ENCODE assay signal across 8 cellular contexts in the genomic region with DNA sequence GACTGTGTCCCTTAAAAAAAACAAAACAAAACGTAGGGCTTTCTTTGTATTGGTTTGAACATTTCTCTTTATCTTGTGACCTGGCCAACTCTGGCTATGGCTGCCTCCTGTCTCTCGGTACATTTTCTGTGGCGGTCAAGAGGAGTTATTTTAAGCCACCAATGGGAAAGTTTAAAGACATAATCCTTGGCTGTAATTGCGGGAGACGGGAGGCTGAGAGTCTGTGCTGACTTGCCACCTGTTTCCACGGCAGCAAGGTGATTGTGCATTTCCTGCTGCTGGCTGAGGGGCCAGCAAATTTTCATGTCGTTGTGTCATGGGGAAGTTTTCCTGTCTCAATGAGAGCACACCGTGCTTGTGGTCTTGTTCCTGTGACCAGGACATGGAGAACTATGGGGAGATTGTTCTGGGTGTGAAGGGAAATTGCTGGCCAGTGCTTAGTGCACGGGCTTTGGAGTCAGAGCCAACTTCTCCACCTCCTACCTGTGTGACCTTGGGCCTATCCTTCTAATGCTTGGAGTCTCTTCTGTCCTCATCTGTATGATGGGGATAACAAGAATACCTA. TPM values are rescaled to one million over a fixed set of nuclear protein-coding genes. Genes with fewer than 3 reads are reported as not detected.
DNase-seq lines count a peak whose midpoint lies in the region; ATAC-seq, FAIRE-seq and TF ChIP-seq lines count a peak whose summit lies in the region.

No MANE protein-coding gene starts in this region.

- CTCF ChIA-PET in HepG2 (lab: Yijun Ruan, JAX; ENCODE audit: low intra/inter-chr PET ratio, low total read pairs) = no interaction called here

- peak overlapping the region; percentile 71 for H3K4me2 ChIP-seq in HepG2 (ENCODE audit: low read depth, low read length)

- H3K4me3 Mint-ChIP-seq in activated naive CD4-positive, alpha-beta T cell treated with anti-CD3 and anti-CD28 coated beads, Interleukin-2, amount 50 U/mL, for 24 hours = peak overlapping the region; percentile 58

- H3K27ac Mint-ChIP-seq in activated naive CD4-positive, alpha-beta T cell treated with anti-CD3 and anti-CD28 coated beads, Interleukin-2, amount 50 U/mL, for 24 hours = peak overlapping the region; percentile 79

- no peak overlapping the region for H3K4me3 ChIP-seq in GM12865 (ENCODE audit: low read depth, low read length)
- H3K4me3 ChIP-seq in HepG2 (replicated peaks in 1 of 3; ENCODE audit: insufficient read depth in 1 of 3, low read depth in 2 of 3, low read length in 3 of 3) = peak overlapping the region in 2 of 3 experiments; percentile 20 to 29; a peak in 2 of 6 replicates

- TF ChIP-seq POLR2A in HepG2 (IDR thresholded peaks at IDR 0.05; ENCODE audit: insufficient read depth in 1 of 2, low read depth in 2 of 2, low read length in 2 of 2) = 0 out of 4 replicates have a peak, but pooled peaks of 1 of the 2 experiments have one; percentile 27

- no peak for TF ChIP-seq RAD21 in HepG2 (CRISPR knock-in tag; IDR thresholded peaks at IDR 0.05)

- no peaks in the 10 kb centered on the region for H3K36me3 ChIP-seq in HepG2 (replicated peaks in 1 of 2; ENCODE audit: control insufficient read depth in 1 of 2, insufficient read depth in 2 of 2, low read length in 2 of 2)

- H3K9me3 Mint-ChIP-seq in activated naive CD4-positive, alpha-beta T cell treated with anti-CD3 and anti-CD28 coated beads, Interleukin-2, amount 50 U/mL, for 24 hours = no peaks in the 10 kb centered on the region

- no TSS peak for BruUV-seq in HepG2 (replicated peaks; lab: Mats Ljungman, UMichigan)

- FAIRE-seq in HepG2 (lab: Jason Lieb, UNC) = no peak

- no peaks in the 10 kb centered on the region for H3K79me2 ChIP-seq in HepG2 (ENCODE audit: insufficient read depth, low read length)

- H3K27me3 ChIP-seq in HepG2 (ENCODE audit: control insufficient read depth in 1 of 2, insufficient read depth in 2 of 2, low read length in 2 of 2) = no peaks in the 10 kb centered on the region

- H3K27me3 Mint-ChIP-seq in activated naive CD4-positive, alpha-beta T cell treated with anti-CD3 and anti-CD28 coated beads, Interleukin-2, amount 50 U/mL, for 24 hours = no peaks in the 10 kb centered on the region

- H4K20me1 ChIP-seq in HepG2 (ENCODE audit: insufficient read depth, low read length) = no peaks in the 10 kb centered on the region

- ATAC-seq in HepG2 (peak; percentile 30), GM18873 (IDR thresholded peaks at IDR 0.05; ENCODE audit: low FRiP score, unreplicated experiment) (no peak), HG03139 (IDR thresholded peaks at IDR 0.05; ENCODE audit: unreplicated experiment) (no peak), HG03175 (IDR thresholded peaks at IDR 0.05; ENCODE audit: unreplicated experiment) (no peak)

- TF ChIP-seq EP300 in HepG2 (IDR thresholded peaks at IDR 0.05; ENCODE audit: low read depth in 2 of 2, low read length in 2 of 2) (no peak), HepG2 (CRISPR knock-in tag; IDR thresholded peaks at IDR 0.05; ENCODE audit: borderline replicate concordance) (no peak)

- H2AFZ ChIP-seq in HepG2 (ENCODE audit: low read length) = peak overlapping the region; percentile 18

- intact Hi-C loops in HepG2 (cut with micrococcal nuclease; ENCODE audit: unreplicated experiment) = no loop called here

- POLR2A ChIA-PET in HepG2 (lab: Yijun Ruan, JAX) = no interaction called here

- H3K4me1 ChIP-seq in HepG2 (ENCODE audit: insufficient read depth, low read length) = peaks cover 36% of the 10 kb centered on the region

- peak overlapping the region; percentile 31 for H3K9ac ChIP-seq in HepG2 (ENCODE audit: insufficient read depth, low read depth, low read length)

- H3K4me1 Mint-ChIP-seq in activated naive CD4-positive, alpha-beta T cell treated with anti-CD3 and anti-CD28 coated beads, Interleukin-2, amount 50 U/mL, for 24 hours = peaks cover 68% of the 10 kb centered on the region

- H3K36me3 Mint-ChIP-seq in activated naive CD4-positive, alpha-beta T cell treated with anti-CD3 and anti-CD28 coated beads, Interleukin-2, amount 50 U/mL, for 24 hours = no peaks in the 10 kb centered on the region

- H3K27ac ChIP-seq in HepG2 (ENCODE audit: extremely low read length, insufficient read depth, low read length) = peak overlapping the region; percentile 39

- 2% methylated on average over 8 of the region's 9 CpGs for WGBS in HepG2 (ENCODE audit: low lambda C conversion rate)

- no peaks in the 10 kb centered on the region for H3K9me3 ChIP-seq in HepG2 (ENCODE audit: low read length)

- TF ChIP-seq CTCF in GM12865 (IDR thresholded peaks at IDR 0.05; ENCODE audit: insufficient read depth, low read depth, low read length, missing control alignments) (no peak), HepG2 (CRISPR knock-in tag; IDR thresholded peaks at IDR 0.05) (no peak)

- in situ Hi-C loops in HepG2 (cut with HindIII; ENCODE audit: extremely low pct_ligation_motif_present, low pct_unique_long_range_greater_than_20kb) = no loop called here

- DNase-seq in GM12865 (ENCODE audit: low read depth) = peak; percentile 37
- peak; percentile 26 to 55 for DNase-seq in NCI-H187 (lab: John Stamatoyannopoulos, UW)
- no peak for DNase-seq in HepG2 (ENCODE audit: low spot score)
- DNase-seq in stimulated activated CD4-positive, alpha-beta T cell treated with anti-CD3 and anti-CD28 coated beads, Interleukin-2, amount 100 ng/mL, for 24 hours = no peak

TF ChIP-seq in HepG2, 621 proteins besides CTCF, POLR2A, EP300 and RAD21:
- TF ChIP-seq ZNF629 (CRISPR knock-in tag; conservative IDR thresholded peaks at IDR 0.05) = peak; percentile 54
- TF ChIP-seq, protein P1, sequence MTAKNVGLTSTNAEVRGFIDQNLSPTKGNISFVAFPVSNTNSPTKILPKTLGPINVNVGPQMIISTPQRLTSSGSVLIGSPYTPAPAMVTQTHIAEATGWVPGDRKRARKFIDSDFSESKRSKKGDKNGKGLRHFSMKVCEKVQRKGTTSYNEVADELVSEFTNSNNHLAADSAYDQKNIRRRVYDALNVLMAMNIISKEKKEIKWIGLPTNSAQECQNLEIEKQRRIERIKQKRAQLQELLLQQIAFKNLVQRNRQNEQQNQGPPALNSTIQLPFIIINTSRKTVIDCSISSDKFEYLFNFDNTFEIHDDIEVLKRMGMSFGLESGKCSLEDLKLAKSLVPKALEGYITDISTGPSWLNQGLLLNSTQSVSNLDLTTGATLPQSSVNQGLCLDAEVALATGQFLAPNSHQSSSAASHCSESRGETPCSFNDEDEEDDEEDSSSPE (CRISPR knock-in tag; IDR thresholded peaks at IDR 0.05) = no peak

RNA-seq across cellular contexts. Expression of a gene that starts 11.0 kb away (rescaled TPM):
- 0.95 and 1.0 TPM in 2 replicates for total RNA-seq in HepG2 (2016; rRNA removed; fragmentation: Illumina TruSeq; extraction: Trizol)
- total RNA-seq in HepG2 (2016; cell fraction: cytosol; rRNA removed; fragmentation: Illumina TruSeq; extraction: Trizol; ENCODE audit: low read depth) = 0.61 and 0.79 TPM in 2 replicates
- total RNA-seq in HepG2 (2016; cell fraction: insoluble cytoplasmic fraction; rRNA removed; fragmentation: Illumina TruSeq; extraction: Trizol) = 0.89 and 1.4 TPM in 2 replicates
- 0.79 and 1.2 TPM in 2 replicates for total RNA-seq in HepG2 (2016; cell fraction: membrane; rRNA removed; fragmentation: Illumina TruSeq; extraction: Trizol)
- 1.9 TPM in 2 replicates for total RNA-seq in HepG2 (2016; cell fraction: nucleus; rRNA removed; fragmentation: Illumina TruSeq; extraction: Trizol)
- polyA plus RNA-seq in HepG2 (2011; rRNA removed) = 1.2 and 1.5 TPM in 2 replicates
- 1.1 and 1.5 TPM in 2 replicates for polyA plus RNA-seq in HepG2 (2011; cell fraction: cytosol; rRNA removed)
- 1.1 and 1.8 TPM in 2 replicates for polyA plus RNA-seq in HepG2 (2011; cell fraction: nucleus; rRNA removed)
- polyA plus RNA-seq in HepG2 (2012) = 2.1 and 2.2 TPM in 2 replicates
- 0.49 and 0.50 TPM in 2 replicates for polyA plus RNA-seq in HepG2 (2016; cell fraction: cytosol; fragmentation: Illumina TruSeq; extraction: Trizol; ENCODE audit: low read depth)
- 0.56 and 0.70 TPM in 2 replicates for polyA plus RNA-seq in HepG2 (2016; cell fraction: insoluble cytoplasmic fraction; fragmentation: Illumina TruSeq; extraction: Trizol; ENCODE audit: low read depth)
- polyA plus RNA-seq in HepG2 (2016; cell fraction: membrane; fragmentation: Illumina TruSeq; extraction: Trizol; ENCODE audit: low read depth) = 0.86 and 1.2 TPM in 2 replicates
- polyA plus RNA-seq in HepG2 (2016; cell fraction: nucleus; fragmentation: Illumina TruSeq; extraction: Trizol; ENCODE audit: insufficient read depth, low read depth) = 2.0 TPM in 2 replicates
- 1.9 and 21.7 TPM in 2 replicates for polyA minus RNA-seq in HepG2 (2011; rRNA and poly(A)+ RNA removed; ENCODE audit: low replicate concordance)
- 2.8 and 3.1 TPM in 2 replicates for polyA minus RNA-seq in HepG2 (2011; cell fraction: cytosol; rRNA and poly(A)+ RNA removed)
- polyA minus RNA-seq in HepG2 (2011; cell fraction: nucleus; rRNA and poly(A)+ RNA removed) = 2.7 and 3.6 TPM in 2 replicates

Comparison
In these comparisons a context has a peak if more than half of its experiments do, and no peak if none do; other contexts are left out.
1. DNase-seq: peak in GM12865 (single experiment) and NCI-H187 (2 of 2); none in HepG2 (single experiment) and stimulated activated CD4-positive, alpha-beta T cell treated with anti-CD3 and anti-CD28 coated beads, Interleukin-2, amount 100 ng/mL, for 24 hours (0 of 2).